ENCODE assay signal across 1 cellular context in genomic region chr4:102823464-102823863, GRCh38.
TF ChIP-seq lines count a peak whose summit lies in the region.

No MANE protein-coding gene starts in this region.

TF ChIP-seq in endothelial cell of umbilical vein, 7 proteins besides CTCF, POLR2A, EP300 and RAD21:
- TF ChIP-seq JUN (IDR thresholded peaks at IDR 0.05; ENCODE audit: borderline replicate concordance, insufficient read depth, insufficient read length, low read depth) (no peak), MYC (IDR thresholded peaks at IDR 0.05; ENCODE audit: low read depth, low read length) (no peak), GATA2 (IDR thresholded peaks at IDR 0.05; ENCODE audit: insufficient read depth, insufficient read length, low read depth, low read length) (no peak), FOS (IDR thresholded peaks at IDR 0.05; ENCODE audit: borderline replicate concordance, insufficient read depth, low read length) (no peak), EZH2 (IDR thresholded peaks at IDR 0.05; ENCODE audit: borderline replicate concordance, low read depth, low read length, severe bottlenecking) (no peak), POLR2AphosphoS5 (IDR thresholded peaks at IDR 0.05; ENCODE audit: insufficient read depth, low read depth, low read length) (no peak), MAX (IDR thresholded peaks at IDR 0.05; ENCODE audit: insufficient read depth, insufficient read length) (no peak)
TF ChIP-seq in endothelial cell of umbilical vein: peak in this region for 0.
